1 cellular context compared by ENCODE assay signal in genomic region chr1:232675267-232675666, GRCh38.
TF ChIP-seq lines count a peak whose summit lies in the region.

No MANE protein-coding gene starts in this region.

TF ChIP-seq in IMR-90, 13 proteins besides CTCF, POLR2A, EP300 and RAD21 (continued from another document):
- TF ChIP-seq ELK1 (IDR thresholded peaks at IDR 0.05; ENCODE audit: borderline replicate concordance, low read depth, low read length): no peak
- no peak for TF ChIP-seq MAFK (IDR thresholded peaks at IDR 0.05; ENCODE audit: low read depth, low read length)
- TF ChIP-seq BHLHE40 (IDR thresholded peaks at IDR 0.05; ENCODE audit: low read depth, low read length): no peak
